In the genomic region with DNA sequence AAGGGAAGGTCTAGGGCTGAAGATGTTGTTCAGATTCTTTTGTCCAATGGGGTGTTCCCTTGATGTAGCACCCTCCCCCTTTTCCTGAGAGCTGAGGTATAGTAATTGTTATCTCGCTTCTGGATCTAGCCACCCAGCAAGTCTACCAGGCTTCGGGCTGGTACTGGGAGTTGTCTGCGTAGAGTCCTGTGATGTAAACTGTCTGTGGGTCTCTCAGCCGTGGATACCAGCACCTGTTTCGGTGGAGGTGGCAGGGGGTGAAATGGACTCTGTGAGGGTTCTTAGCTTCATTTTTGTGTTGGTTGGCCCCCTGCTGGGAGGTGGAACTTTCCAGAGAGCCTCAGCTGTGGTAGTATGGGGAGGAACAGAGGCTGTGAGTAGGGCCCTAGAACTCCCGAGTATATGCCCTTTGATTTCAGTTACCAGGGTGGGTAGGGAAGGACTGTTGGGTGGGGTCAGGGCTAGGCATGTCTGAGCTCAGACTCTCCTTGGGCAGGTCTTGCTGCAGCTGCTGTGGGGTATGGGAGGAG, we compare ENCODE assay signal across 10 cellular contexts.
"Had no signal": no experiment of that assay in that cellular context is flagged by ENCODE, and none has a peak within 500 bp of the region (broad histone marks: within the 10 kb centered on the region; RNA-seq: fewer than 3 reads in every experiment).

No MANE protein-coding gene starts in this region.

- ATAC-seq: GM23338, HCT116 had no signal

- H3K4me1 ChIP-seq: HAP-1 had no signal

- H3K4me3 ChIP-seq: GM23248, GM23338, HAP-1 had no signal

- H3K4me1 Mint-ChIP-seq: GM23338, H9 had no signal

- H3K27ac ChIP-seq: GM23248 had no signal

- FAIRE-seq: H1 had no signal

- H2AFZ ChIP-seq: GM23248, GM23338 had no signal

- H3K27ac Mint-ChIP-seq: GM23338, HFFc6 had no signal

- H3K9me3 Mint-ChIP-seq: HFFc6 had no signal

- H3K9me3 ChIP-seq: HAP-1 had no signal

- H3K9ac ChIP-seq: GM23248 had no signal

- H3K36me3 ChIP-seq: HAP-1 had no signal

- H3K4me2 ChIP-seq: GM23338 had no signal

- DNase-seq: GM23248, GOT3, H7, H9, HCEC 1CT, HFFc6 had no signal

- H3K4me3 Mint-ChIP-seq: GM23338, H9, HFFc6 had no signal
